In the genomic region with DNA sequence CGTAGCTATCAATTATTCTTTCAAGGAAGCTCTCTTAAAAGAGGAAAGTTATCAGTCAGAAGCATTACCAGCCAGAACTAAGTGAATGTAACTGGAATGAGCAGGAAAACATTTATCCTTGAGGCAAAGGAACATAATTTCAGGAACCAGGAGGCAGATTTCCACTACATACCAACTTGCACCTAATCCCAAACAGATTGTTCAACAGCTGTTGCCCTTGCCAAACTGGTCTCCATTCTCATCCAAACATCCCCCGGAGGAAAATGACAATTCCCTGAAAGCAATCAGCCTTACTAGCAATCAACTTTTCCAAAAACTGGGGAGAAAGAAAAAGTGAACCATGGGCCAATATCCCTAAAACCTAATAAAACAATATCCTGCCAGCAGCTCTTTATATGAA, we compare ENCODE assay signal across 21 cellular contexts. TPM values are rescaled to one million over a fixed set of nuclear protein-coding genes. Genes with fewer than 3 reads are reported as not detected.
DNase-seq lines count a peak whose midpoint lies in the region; ATAC-seq, FAIRE-seq and TF ChIP-seq lines count a peak whose summit lies in the region.
"Had no signal": no experiment of that assay in that cellular context is flagged by ENCODE, and none has a peak within 500 bp of the region (broad histone marks: within the 10 kb centered on the region; RNA-seq: fewer than 3 reads in every experiment).

No MANE protein-coding gene starts in this region.

- TF ChIP-seq EP300 in esophagus muscularis mucosa (IDR thresholded peaks at IDR 0.05): no peak

- ATAC-seq in GM21825 (IDR thresholded peaks at IDR 0.05; ENCODE audit: unreplicated experiment) (no peak), GM19023 (IDR thresholded peaks at IDR 0.05; ENCODE audit: unreplicated experiment) (no peak), GM18907 (IDR thresholded peaks at IDR 0.05; ENCODE audit: unreplicated experiment) (no peak)
- ATAC-seq: heart left ventricle, pancreas, T-helper 17 cell had no signal

- H3K4me1 ChIP-seq in esophagus muscularis mucosa: peaks cover 13 to 49% (median 36%) of the 10 kb centered on the region in 4 donors

- no peak for TF ChIP-seq CTCF in esophagus muscularis mucosa (IDR thresholded peaks at IDR 0.05)
- no peak for TF ChIP-seq CTCF in progenitor cell of endocrine pancreas (IDR thresholded peaks at IDR 0.05; ENCODE audit: unreplicated experiment)

- H3K36me3 ChIP-seq in esophagus muscularis mucosa: no peaks in the 10 kb centered on the region
- H3K36me3 ChIP-seq: heart left ventricle, pancreas had no signal

- FAIRE-seq in urothelium cell line (lab: Jason Lieb, UNC): no peak
- FAIRE-seq: pancreas had no signal

- H3K27ac Mint-ChIP-seq in progenitor cell of endocrine pancreas: peak overlapping the region; percentile 19
- H3K27ac Mint-ChIP-seq: CD4-positive, alpha-beta T cell; T-helper 17 cell had no signal

- intact Hi-C loops in esophagus muscularis mucosa (cut with DNase I): no loop called here

- H3K27ac ChIP-seq in esophagus muscularis mucosa (replicated peaks in 1 of 4): peak overlapping the region in 3 of 4 donors; percentile 6 to 21 (median 17)
- H3K27ac ChIP-seq: pancreas had no signal

- 41% methylated on average over 2 of the region's 2 CpGs for WGBS in esophagus muscularis mucosa

- DNase-seq in DMS 273 treated with DMSO at 0.1 percent for 48 hours (lab: John Stamatoyannopoulos, UW) (peak; percentile 83), NCI-H524 treated with DMSO at 0.1 percent for 48 hours (lab: John Stamatoyannopoulos, UW) (peak; percentile 81), esophagus muscularis mucosa (ENCODE audit: extremely low spot score) (no peak), progenitor cell of endocrine pancreas (ENCODE audit: low spot score, unreplicated experiment) (no peak), urothelium cell line (ENCODE audit: low spot score) (no peak)
- DNase-seq: activated naive CD4-positive, alpha-beta T cell treated with Interleukin-2 at 50 U/mL for 16 hours; amygdala; CD4-positive, alpha-beta T cell; DMS79 treated with DMSO at 0.1 percent for 48 hours; effector memory CD4-positive, alpha-beta T cell; heart left ventricle; NCI-H1048; NCI-H2081; NCI-H526 treated with DMSO at 0.1 percent for 48 hours; pancreas; stimulated activated CD4-positive, alpha-beta T cell treated with anti-CD3 and anti-CD28 coated beads, Interleukin-2, amount 100 ng/mL, for 48 hours; substantia nigra; T-helper 17 cell had no signal

- peaks cover 18% of the 10 kb centered on the region for H3K36me3 Mint-ChIP-seq in progenitor cell of endocrine pancreas (ENCODE audit: insufficient read depth)

- no peaks in the 10 kb centered on the region for H3K27me3 Mint-ChIP-seq in progenitor cell of endocrine pancreas

- H3K4me3 Mint-ChIP-seq in progenitor cell of endocrine pancreas (ENCODE audit: low read depth): no peak overlapping the region
- H3K4me3 Mint-ChIP-seq: CD4-positive, alpha-beta T cell; T-helper 17 cell had no signal

- H3K27me3 ChIP-seq in esophagus muscularis mucosa: no peaks in the 10 kb centered on the region
- H3K27me3 ChIP-seq: heart left ventricle, pancreas had no signal

- peaks cover 18% of the 10 kb centered on the region for H3K4me1 Mint-ChIP-seq in progenitor cell of endocrine pancreas (ENCODE audit: low read depth)
- H3K4me1 Mint-ChIP-seq: T-helper 17 cell had no signal

- no peaks in the 10 kb centered on the region for H3K9me3 ChIP-seq in esophagus muscularis mucosa
- H3K9me3 ChIP-seq: heart left ventricle, pancreas had no signal

- TF ChIP-seq POLR2A in esophagus muscularis mucosa (IDR thresholded peaks at IDR 0.05; ENCODE audit: low read depth): no peak

- H3K4me3 ChIP-seq in esophagus muscularis mucosa: no peak overlapping the region
- H3K4me3 ChIP-seq: heart left ventricle, pancreas had no signal

- H3K9me3 Mint-ChIP-seq in progenitor cell of endocrine pancreas (ENCODE audit: low read depth): peaks cover 8% of the 10 kb centered on the region
- H3K9me3 Mint-ChIP-seq: CD4-positive, alpha-beta T cell had no signal

RNA-seq across cellular contexts. Expression of a gene that starts 35.0 kb away (rescaled TPM):
- total RNA-seq in esophagus muscularis mucosa: 100 to 1,000 TPM; 198 to 229 (median 201) TPM
- 213 and 217 TPM in 2 replicates for total RNA-seq in progenitor cell of endocrine pancreas
- total RNA-seq: CD4-positive, alpha-beta T cell had no signal

Comparison
In these comparisons a context has a peak if more than half of its experiments do, and no peak if none do; other contexts are left out.
1. DNase-seq: peak in DMS 273 treated with DMSO at 0.1 percent for 48 hours (single experiment) and NCI-H524 treated with DMSO at 0.1 percent for 48 hours (single experiment); none in esophagus muscularis mucosa (single experiment), progenitor cell of endocrine pancreas (single experiment) and urothelium cell line (single experiment).